ENCODE assay signal across 21 cellular contexts in the genomic region with DNA sequence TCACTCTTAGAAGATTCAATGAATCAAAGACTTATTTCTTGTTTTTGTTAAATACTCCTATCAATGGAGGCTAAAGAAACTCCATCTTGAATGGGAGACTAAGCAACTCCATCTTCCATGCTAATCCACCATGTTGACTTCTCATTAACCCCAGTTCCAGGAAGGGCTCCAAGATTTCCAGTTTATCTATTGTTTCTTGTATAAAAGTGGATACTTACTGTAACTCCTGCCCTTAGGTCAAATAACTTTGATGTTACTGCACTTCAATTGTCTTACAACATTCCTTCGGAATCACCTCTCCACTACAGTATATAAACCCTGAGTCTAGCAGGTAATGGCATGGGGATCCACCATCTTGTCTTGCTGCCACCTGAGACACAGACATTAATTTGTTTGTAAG.
"Had no signal": no experiment of that assay in that cellular context is flagged by ENCODE, and none has a peak within 500 bp of the region (broad histone marks: within the 10 kb centered on the region; RNA-seq: fewer than 3 reads in every experiment).

No MANE protein-coding gene starts in this region.

- H3K9me3 ChIP-seq: body of pancreas had no signal

- H3K4me1 ChIP-seq: ascending aorta, body of pancreas, Peyer's patch had no signal

- DNase-seq: activated CD4-positive, alpha-beta T cell treated with anti-CD3 and anti-CD28 coated beads for 4 hours; activated CD8-positive, alpha-beta memory T cell treated with anti-CD3 and anti-CD28 coated beads, Interleukin-2, amount 50 U/mL, for 48 hours; activated CD8-positive, alpha-beta T cell treated with anti-CD3 and anti-CD28 coated beads for 36 hours; activated naive CD4-positive, alpha-beta T cell treated with anti-CD3 and anti-CD28 coated beads, Interleukin-2, amount 50 U/mL, for 16 hours; activated naive CD8-positive, alpha-beta T cell treated with anti-CD3 and anti-CD28 coated beads, Interleukin-2, amount 50 U/mL, for 24 hours; activated T-cell treated with anti-CD3 and anti-CD28 coated beads, Interleukin-2, amount 50 U/mL, for 1 hour; amniotic stem cell; body of pancreas; MG63; NCI-H1105; NCI-H1436; NCI-H1694 treated with DMSO at 0.1 percent for 48 hours; NCI-H2029 treated with DMSO at 0.1 percent for 48 hours; NCI-H510A treated with DMSO at 0.1 percent for 48 hours; Peyer's patch; SHP77 treated with DMSO at 0.1 percent for 48 hours; T-helper 1 cell; WERI-Rb-1 had no signal

- H3K4me1 Mint-ChIP-seq: activated naive CD8-positive, alpha-beta T cell treated with anti-CD3 and anti-CD28 coated beads, Interleukin-2, amount 50 U/mL, for 24 hours; central memory CD8-positive, alpha-beta T cell had no signal

- H3K4me3 Mint-ChIP-seq: activated CD8-positive, alpha-beta T cell treated with anti-CD3 and anti-CD28 coated beads for 36 hours; activated naive CD8-positive, alpha-beta T cell treated with anti-CD3 and anti-CD28 coated beads, Interleukin-2, amount 50 U/mL, for 24 hours; central memory CD8-positive, alpha-beta T cell had no signal

- H3K27ac Mint-ChIP-seq: activated CD8-positive, alpha-beta T cell treated with anti-CD3 and anti-CD28 coated beads for 36 hours; activated naive CD8-positive, alpha-beta T cell treated with anti-CD3 and anti-CD28 coated beads, Interleukin-2, amount 50 U/mL, for 24 hours had no signal

- ATAC-seq: activated CD8-positive, alpha-beta T cell treated with anti-CD3 and anti-CD28 coated beads for 36 hours; activated naive CD8-positive, alpha-beta T cell treated with anti-CD3 and anti-CD28 coated beads, Interleukin-2, amount 50 U/mL, for 24 hours; body of pancreas had no signal

- H3K27ac ChIP-seq: ascending aorta, body of pancreas, KMS-11, Peyer's patch, WERI-Rb-1 had no signal

- H3K4me3 ChIP-seq: ascending aorta, body of pancreas, MG63, Peyer's patch had no signal

- H3K27me3 Mint-ChIP-seq: activated CD8-positive, alpha-beta T cell treated with anti-CD3 and anti-CD28 coated beads for 36 hours; activated naive CD8-positive, alpha-beta T cell treated with anti-CD3 and anti-CD28 coated beads, Interleukin-2, amount 50 U/mL, for 24 hours; central memory CD8-positive, alpha-beta T cell had no signal

- H3K27me3 ChIP-seq: ascending aorta, body of pancreas, MG63, Peyer's patch had no signal
